ENCODE assay signal across 18 cellular contexts in the genomic region with DNA sequence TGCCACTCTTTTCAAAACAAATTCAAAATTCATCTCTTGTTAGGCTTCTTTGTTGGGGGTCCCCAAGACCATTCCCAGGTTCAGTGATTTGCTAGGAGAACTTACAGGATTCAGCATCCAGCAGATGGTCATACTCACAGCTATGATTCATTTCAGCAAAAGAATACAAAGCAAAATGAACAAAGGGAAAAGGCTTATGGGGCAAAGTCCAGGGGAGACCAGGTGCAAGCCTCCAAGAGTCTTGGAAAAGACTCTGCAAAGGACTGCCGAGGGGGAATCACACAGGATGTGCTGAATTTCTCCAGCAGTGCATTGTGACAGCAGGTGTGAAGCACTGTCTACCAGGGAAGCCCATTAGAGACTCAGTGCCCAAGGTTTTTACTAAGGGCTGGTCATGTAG. TPM values are rescaled to one million over a fixed set of nuclear protein-coding genes. Genes with fewer than 3 reads are reported as not detected.
A peak's percentile ranks its signal among the peaks of the same experiment; 100 is the strongest.
DNase-seq lines count a peak whose midpoint lies in the region; ATAC-seq and TF ChIP-seq lines count a peak whose summit lies in the region.
"Had no signal": no experiment of that assay in that cellular context is flagged by ENCODE, and none has a peak within 500 bp of the region (broad histone marks: within the 10 kb centered on the region; RNA-seq: fewer than 3 reads in every experiment).

No MANE protein-coding gene starts in this region.

- WGBS in stomach, 5 donors: 21 to 40% (median 27%) methylated on average over 1 of the region's 1 CpG

- POLR2A ChIA-PET in OCI-LY7 (lab: Charles Lee): no interaction called here

- H3K4me1 ChIP-seq in OCI-LY7 (ENCODE audit: insufficient read depth, low read length, poor library complexity, severe bottlenecking) (peaks cover 96% of the 10 kb centered on the region), colonic mucosa (peaks cover 45% of the 10 kb centered on the region), stomach (peaks cover 78 to 96% (median 90%) of the 10 kb centered on the region in 4 donors)
- H3K4me1 ChIP-seq: foreskin keratinocyte had no signal

- intact Hi-C loops in activated naive CD4-positive, alpha-beta T cell treated with anti-CD3 and anti-CD28 coated beads for 36 hours (cut with micrococcal nuclease): loop anchor here (2.0 kb wide), 1 partner anchor 49 kb away; no protein-coding TSS in a partner anchor
- intact Hi-C loops in OCI-LY7 (cut with micrococcal nuclease; ENCODE audit: unreplicated experiment) (loop anchor here (2.0 kb wide), 1 partner anchor 19 kb away; no protein-coding TSS in a partner anchor), colonic mucosa (cut with DNase I) (no loop called here), stomach (cut with DNase I; ENCODE audit: low total_unique reads) (no loop called here)

- H3K27ac ChIP-seq in OCI-LY7 (ENCODE audit: low read depth, low read length, poor library complexity, severe bottlenecking) (peak overlapping the region; percentile 7), colonic mucosa (peak overlapping the region; percentile 75), stomach (peak overlapping the region; percentile 13 to 88 (median 74))
- H3K27ac ChIP-seq: cardiac muscle cell, foreskin keratinocyte, sigmoid colon had no signal

- H3K27me3 ChIP-seq in colonic mucosa (no peaks in the 10 kb centered on the region), stomach (no peaks in the 10 kb centered on the region)
- H3K27me3 ChIP-seq: cardiac muscle cell, foreskin keratinocyte, sigmoid colon had no signal

- H3K4me2 ChIP-seq in OCI-LY7 (ENCODE audit: low read length): peak overlapping the region; percentile 48

- H3K9me3 ChIP-seq in OCI-LY7 (ENCODE audit: low read length) (no peaks in the 10 kb centered on the region), colonic mucosa (no peaks in the 10 kb centered on the region), stomach (no peaks in the 10 kb centered on the region)
- H3K9me3 ChIP-seq: sigmoid colon had no signal

- no peak overlapping the region for H3K4me3 Mint-ChIP-seq in activated naive CD4-positive, alpha-beta T cell treated with anti-CD3 and anti-CD28 coated beads for 36 hours
- H3K4me3 Mint-ChIP-seq: type B pancreatic cell had no signal

- peak overlapping the region; percentile 9 for H3K27ac Mint-ChIP-seq in activated naive CD4-positive, alpha-beta T cell treated with anti-CD3 and anti-CD28 coated beads for 36 hours
- H3K27ac Mint-ChIP-seq in activated naive CD4-positive, alpha-beta T cell treated with anti-CD3 and anti-CD28 coated beads, Interleukin-2, amount 50 U/mL, for 72 hours: no peak overlapping the region
- H3K27ac Mint-ChIP-seq: type B pancreatic cell had no signal

- peaks cover 90% of the 10 kb centered on the region for H3K79me2 ChIP-seq in OCI-LY7 (ENCODE audit: insufficient read depth, low read depth, low read length)

- peaks cover 86% of the 10 kb centered on the region for H3K4me1 Mint-ChIP-seq in activated naive CD4-positive, alpha-beta T cell treated with anti-CD3 and anti-CD28 coated beads for 36 hours (ENCODE audit: low read depth)

- H3K4me3 ChIP-seq in OCI-LY7 (ENCODE audit: low read depth, low read length, poor library complexity, severe bottlenecking) (no peak overlapping the region), colonic mucosa (no peak overlapping the region), stomach (no peak overlapping the region)
- H3K4me3 ChIP-seq: cardiac muscle cell, sigmoid colon had no signal

- CTCF ChIA-PET in activated naive CD4-positive, alpha-beta T cell treated with anti-CD3 and anti-CD28 coated beads for 36 hours (lab: Charles Lee): interaction anchor here (0.6 to 3.2 kb wide), 4 partner anchors 8 to 73 kb away, joined by 3 to 14 read pairs (median 4); no protein-coding TSS in a partner anchor
- CTCF ChIA-PET in OCI-LY7 (lab: Charles Lee; ENCODE audit: unreplicated experiment): no interaction called here

- no peaks in the 10 kb centered on the region for H3K36me3 Mint-ChIP-seq in activated naive CD4-positive, alpha-beta T cell treated with anti-CD3 and anti-CD28 coated beads for 36 hours (ENCODE audit: low read depth)
- peaks cover 0 to 31% of the 10 kb centered on the region in 2 donors for H3K36me3 Mint-ChIP-seq in activated naive CD4-positive, alpha-beta T cell treated with anti-CD3 and anti-CD28 coated beads, Interleukin-2, amount 50 U/mL, for 72 hours
- H3K36me3 Mint-ChIP-seq: type B pancreatic cell had no signal

- H4K20me1 ChIP-seq in OCI-LY7 (ENCODE audit: insufficient read depth, low read length): no peaks in the 10 kb centered on the region

- BruUV-seq in OCI-LY7 (replicated peaks; lab: Mats Ljungman, UMichigan): no TSS peak

- DNase-seq in activated naive CD4-positive, alpha-beta T cell treated with anti-CD3 and anti-CD28 coated beads for 36 hours: no peak
- DNase-seq in activated naive CD4-positive, alpha-beta T cell treated with anti-CD3 and anti-CD28 coated beads, Interleukin-2, amount 50 U/mL, for 72 hours (ENCODE audit: low spot score in 2 of 2): no peak
- DNase-seq in OCI-LY7 (ENCODE audit: low spot score) (peak; percentile 19), colonic mucosa (peak; percentile 52), stomach (no peak), NCI-H1436 (lab: John Stamatoyannopoulos, UW) (no peak), cerebellar cortex (ENCODE audit: low spot score) (no peak), NCI-H748 treated with DMSO at 0.1 percent for 48 hours (lab: John Stamatoyannopoulos, UW) (no peak)
- DNase-seq: activated naive CD4-positive, alpha-beta T cell treated with Interleukin-2 at 50 U/mL for 16 hours; DMS153; foreskin keratinocyte; NCI-H2029; NCI-H774; sigmoid colon; stimulated activated CD4-positive, alpha-beta T cell treated with anti-CD3 and anti-CD28 coated beads, Interleukin-2, amount 100 ng/mL, for 48 hours; stimulated activated CD8-positive, alpha-beta memory T cell treated with anti-CD3 and anti-CD28 coated beads, Interleukin-4, amount 100 ng/mL, for 48 hours had no signal

- H3K36me3 ChIP-seq in OCI-LY7 (ENCODE audit: insufficient read depth, low read length): 0 out of 2 replicates have a peak, but pooled peaks cover 3% of the 10 kb centered on the region
- H3K36me3 ChIP-seq in colonic mucosa: no peaks in the 10 kb centered on the region
- peaks cover 0 to 3% (median 0%) of the 10 kb centered on the region in 4 donors for H3K36me3 ChIP-seq in stomach
- H3K36me3 ChIP-seq: cardiac muscle cell, sigmoid colon had no signal

- no peak overlapping the region for H3K9ac ChIP-seq in colonic mucosa (ENCODE audit: low read depth in 2 of 2, low read length in 2 of 2)

- no peak for TF ChIP-seq CTCF in OCI-LY7 (conservative IDR thresholded peaks at IDR 0.05; ENCODE audit: low read length)
- no peak for TF ChIP-seq CTCF in colonic mucosa (IDR thresholded peaks at IDR 0.05)
- no peak for TF ChIP-seq CTCF in stomach (IDR thresholded peaks at IDR 0.05)

- no peaks in the 10 kb centered on the region for H3K27me3 Mint-ChIP-seq in activated naive CD4-positive, alpha-beta T cell treated with anti-CD3 and anti-CD28 coated beads for 36 hours (ENCODE audit: low read depth)
- H3K27me3 Mint-ChIP-seq: type B pancreatic cell had no signal

- no peak for TF ChIP-seq POLR2A in stomach (IDR thresholded peaks at IDR 0.05)

- H3K9me3 Mint-ChIP-seq in activated naive CD4-positive, alpha-beta T cell treated with anti-CD3 and anti-CD28 coated beads for 36 hours: no peaks in the 10 kb centered on the region
- no peaks in the 10 kb centered on the region for H3K9me3 Mint-ChIP-seq in activated naive CD4-positive, alpha-beta T cell treated with anti-CD3 and anti-CD28 coated beads, Interleukin-2, amount 50 U/mL, for 72 hours
- H3K9me3 Mint-ChIP-seq: type B pancreatic cell had no signal

- no peaks in the 10 kb centered on the region for H3K9me2 ChIP-seq in OCI-LY7 (ENCODE audit: insufficient read depth, low read length)

- no peak overlapping the region for H2AFZ ChIP-seq in OCI-LY7 (ENCODE audit: low read length)

- TF ChIP-seq EP300 in stomach (IDR thresholded peaks at IDR 0.05): no peak

- ATAC-seq in activated naive CD4-positive, alpha-beta T cell treated with anti-CD3 and anti-CD28 coated beads, Interleukin-2, amount 50 U/mL, for 72 hours: no peak
- ATAC-seq: foreskin keratinocyte had no signal

RNA-seq across cellular contexts. Expression of a gene that starts 7.3 kb away (rescaled TPM):
- 10 to 100 TPM; 16.1 to 18.8 TPM for total RNA-seq in activated naive CD4-positive, alpha-beta T cell treated with anti-CD3 and anti-CD28 coated beads for 36 hours
- 10 to 100 TPM; 33.3 to 54.9 TPM for total RNA-seq in activated naive CD4-positive, alpha-beta T cell treated with anti-CD3 and anti-CD28 coated beads, Interleukin-2, amount 50 U/mL, for 72 hours
- 23.0 and 24.2 TPM in 2 replicates for total RNA-seq in OCI-LY7 (2014; rRNA removed; shearing (Covaris generic))
- total RNA-seq in OCI-LY7 (2022) (54.4 and 61.1 TPM in 2 replicates), colonic mucosa (10 to 100 TPM; 13.9 to 14.5 TPM), stomach (10 to 100 TPM; 14.8 to 50.7 (median 22.6) TPM)
- 1 to 10 TPM; 4.3 to 9.9 (median 4.3) TPM for polyA plus RNA-seq in stomach

Comparison
In these comparisons a context has a peak if more than half of its experiments do, and no peak if none do; other contexts are left out.
1. DNase-seq: peak in OCI-LY7 (single experiment) and colonic mucosa (single experiment); none in activated naive CD4-positive, alpha-beta T cell treated with anti-CD3 and anti-CD28 coated beads for 36 hours (single experiment), activated naive CD4-positive, alpha-beta T cell treated with anti-CD3 and anti-CD28 coated beads, Interleukin-2, amount 50 U/mL, for 72 hours (0 of 2), stomach (single experiment), NCI-H1436 (single experiment), cerebellar cortex (single experiment) and NCI-H748 treated with DMSO at 0.1 percent for 48 hours (single experiment).
2. H3K27ac ChIP-seq: peak in every context shown above with its lines; median percentile 75 in colonic mucosa; 74 in stomach; 7 in OCI-LY7.
3. intact Hi-C loops: an anchor here in activated naive CD4-positive, alpha-beta T cell treated with anti-CD3 and anti-CD28 coated beads for 36 hours (2.0 kb wide) and OCI-LY7 (2.0 kb wide); none called in colonic mucosa and stomach.